In genomic region chrX:125422986-125423385, GRCh38 we compare ENCODE assay signal across 22 cellular contexts.
DNase-seq lines count a peak whose midpoint lies in the region; ATAC-seq, FAIRE-seq and TF ChIP-seq lines count a peak whose summit lies in the region.
"Had no signal": no experiment of that assay in that cellular context is flagged by ENCODE, and none has a peak within 500 bp of the region (broad histone marks: within the 10 kb centered on the region; RNA-seq: fewer than 3 reads in every experiment).

No MANE protein-coding gene starts in this region.

- H3K4me3 ChIP-seq in A549 (no peak overlapping the region), IMR-90 (ENCODE audit: insufficient read depth, low read depth, low read length) (no peak overlapping the region), kidney (ENCODE audit: low read length in 2 of 2) (no peak overlapping the region), aorta (ENCODE audit: low read length in 2 of 2) (no peak overlapping the region)
- H3K4me3 ChIP-seq: BLaER1 had no signal

- no peak overlapping the region for H2BK5ac ChIP-seq in IMR-90 (ENCODE audit: low read depth, low read length, poor library complexity, severe bottlenecking)

- no peaks in the 10 kb centered on the region for H3K27me3 ChIP-seq in IMR-90 (ENCODE audit: control insufficient read depth, insufficient read depth, low read length)
- H3K27me3 ChIP-seq in aorta (ENCODE audit: control insufficient read depth in 1 of 2, insufficient read depth in 2 of 2, low read length in 1 of 2) = no peaks in the 10 kb centered on the region
- H3K27me3 ChIP-seq: BE2C had no signal

- H3K56ac ChIP-seq in IMR-90 (ENCODE audit: extremely low read depth, insufficient read depth, low read length) = no peak overlapping the region

- no peak overlapping the region for H2AK5ac ChIP-seq in IMR-90 (ENCODE audit: low read depth, low read length)

- H3K79me1 ChIP-seq in IMR-90 (ENCODE audit: low read depth in 1 of 2, low read length in 2 of 2) = no peaks in the 10 kb centered on the region

- H3K4me2 ChIP-seq in A549 (no peak overlapping the region), IMR-90 (ENCODE audit: low read depth, low read length) (no peak overlapping the region)
- H3K4me2 ChIP-seq: BLaER1 had no signal

- no peak overlapping the region for H2BK20ac ChIP-seq in IMR-90 (ENCODE audit: low read depth, low read length)

- dilution Hi-C loops in IMR-90 (cut with HindIII; ENCODE audit: low sequenced_read_pairs, unreplicated experiment) = no loop called here

- TF ChIP-seq POLR2A in A549 (IDR thresholded peaks at IDR 0.05; ENCODE audit: low read length) = no peak
- no peak for TF ChIP-seq POLR2A in IMR-90 (IDR thresholded peaks at IDR 0.05; ENCODE audit: low read depth, low read length)

- H3K36me3 ChIP-seq in IMR-90 (ENCODE audit: control insufficient read depth, insufficient read depth, low read length) (no peaks in the 10 kb centered on the region), kidney (ENCODE audit: control insufficient read depth in 1 of 2, insufficient read depth in 2 of 2, low read length in 2 of 2) (no peaks in the 10 kb centered on the region), aorta (ENCODE audit: control insufficient read depth in 1 of 2, insufficient read depth in 2 of 2, low read length in 1 of 2) (no peaks in the 10 kb centered on the region)
- H3K36me3 ChIP-seq: BE2C, BLaER1 had no signal

- H2AFZ ChIP-seq in IMR-90 (replicated peaks; ENCODE audit: low read length, poor library complexity) = no peak overlapping the region

- intact Hi-C loops in IMR-90 (cut with micrococcal nuclease) (no loop called here), kidney (cut with DNase I) (no loop called here), aorta (cut with DNase I) (no loop called here)

- no peak overlapping the region for H3K27ac ChIP-seq in A549
- H3K27ac ChIP-seq in IMR-90 (ENCODE audit: insufficient read depth, low read length) = no peak overlapping the region
- no peak overlapping the region for H3K27ac ChIP-seq in kidney (ENCODE audit: low read depth in 2 of 2, low read length in 2 of 2)
- no peak overlapping the region for H3K27ac ChIP-seq in aorta (ENCODE audit: low read depth in 1 of 2, low read length in 2 of 2)
- H3K27ac ChIP-seq: BLaER1 had no signal

- no peak overlapping the region for H4K8ac ChIP-seq in IMR-90 (ENCODE audit: low read depth in 2 of 2, low read length in 2 of 2)

- no peak overlapping the region for H3K4ac ChIP-seq in IMR-90 (ENCODE audit: low read depth, low read length)

- no peak overlapping the region for H2BK120ac ChIP-seq in IMR-90 (ENCODE audit: low read depth, low read length)

- H4K91ac ChIP-seq in IMR-90 (ENCODE audit: insufficient read depth, low read depth, low read length) = no peak overlapping the region

- in situ Hi-C loops in IMR-90 (cut with MboI; ENCODE audit: low sequenced_read_pairs) (no loop called here), ACHN (cut with HindIII; ENCODE audit: low pct_ligation_motif_present, low pct_unique_long_range_greater_than_20kb, low sequenced_read_pairs) (no loop called here)

- no peak for TF ChIP-seq EP300 in A549 (IDR thresholded peaks at IDR 0.05)

- H2AK9ac ChIP-seq in IMR-90 (replicated peaks; ENCODE audit: low read depth, low read length, poor library complexity) = no peak overlapping the region

- no TSS peak for BruUV-seq in IMR-90 (replicated peaks; lab: Mats Ljungman, UMichigan)

- DNase-seq in A549 (ENCODE audit: low read depth in 1 of 2, low spot score in 1 of 2) (no peak), IMR-90 (no peak), kidney (no peak), aorta (no peak), ACHN (no peak)
- DNase-seq in stimulated activated CD4-positive, alpha-beta T cell treated with anti-CD3 and anti-CD28 coated beads, Interleukin-2, amount 100 ng/mL, for 48 hours = no peak
- DNase-seq: 8988T; BE2C; C1 segment of cervical spinal cord; Caco-2; Calu3; CD4-positive, alpha-beta memory T cell; CD4-positive, CD25-positive, alpha-beta regulatory T cell; CD8-positive, alpha-beta memory T cell; DMS79 treated with DMSO at 0.1 percent for 48 hours; GF-D8 had no signal

- no peak overlapping the region for H3K14ac ChIP-seq in IMR-90 (replicated peaks; ENCODE audit: low read depth, low read length)

- H3K9me3 ChIP-seq in A549 (no peaks in the 10 kb centered on the region), IMR-90 (ENCODE audit: control insufficient read depth, insufficient read depth, low read length) (no peaks in the 10 kb centered on the region), kidney (ENCODE audit: control insufficient read depth in 1 of 2, low read length in 2 of 2) (no peaks in the 10 kb centered on the region), aorta (ENCODE audit: control insufficient read depth, low read length) (no peaks in the 10 kb centered on the region)
- H3K9me3 ChIP-seq: BE2C, BLaER1, Caco-2 had no signal

- no peak overlapping the region for H3K23ac ChIP-seq in IMR-90 (ENCODE audit: low read depth, low read length)

- TF ChIP-seq CTCF in A549 (IDR thresholded peaks at IDR 0.05) (no peak), IMR-90 (conservative IDR thresholded peaks at IDR 0.05; ENCODE audit: low read depth, low read length) (no peak), kidney (IDR thresholded peaks at IDR 0.05; ENCODE audit: borderline replicate concordance, extremely low read depth, insufficient read depth) (no peak)

- H3K9me1 ChIP-seq in IMR-90 (ENCODE audit: insufficient read depth, low read length) = no peaks in the 10 kb centered on the region

- no peak overlapping the region for H3K9ac ChIP-seq in IMR-90 (ENCODE audit: low read depth, low read length)
- no peak overlapping the region for H3K9ac ChIP-seq in kidney (ENCODE audit: low read length in 2 of 2)
- H3K9ac ChIP-seq: BLaER1 had no signal

- WGBS in A549 (ENCODE audit: missing lambda C conversion rate) = 3% methylated on average over 3 of the region's 3 CpGs
- no CpG with 5 or more reads among the region's 3 CpGs for WGBS in IMR-90 (ENCODE audit: extremely low coverage in 2 of 2, insufficient read length in 1 of 2), 2 experiments
- WGBS in aorta, 2 donors = 70 to 80% methylated on average over 3 of the region's 3 CpGs

- no peak for ATAC-seq in A549
- no peak for ATAC-seq in IMR-90 (ENCODE audit: low read depth)
- ATAC-seq in aorta (ENCODE audit: low FRiP score) = no peak

- H4K20me1 ChIP-seq in IMR-90 (ENCODE audit: insufficient read depth, low read length) = no peaks in the 10 kb centered on the region
- H4K20me1 ChIP-seq: BLaER1 had no signal

- no peak overlapping the region for H3K18ac ChIP-seq in IMR-90 (ENCODE audit: low read depth, low read length)

- CTCF ChIA-PET in A549 (lab: Yijun Ruan, JAX) (no interaction called here), IMR-90 (lab: Yijun Ruan, JAX) (no interaction called here)

- POLR2A ChIA-PET in A549 (lab: Yijun Ruan, JAX) (no interaction called here), IMR-90 (lab: Charles Lee; ENCODE audit: unreplicated experiment) (no interaction called here)

- no peak overlapping the region for H2BK15ac ChIP-seq in IMR-90 (ENCODE audit: low read depth, low read length)

- no peaks in the 10 kb centered on the region for H3K4me1 ChIP-seq in A549
- no peaks in the 10 kb centered on the region for H3K4me1 ChIP-seq in IMR-90 (ENCODE audit: control insufficient read depth, insufficient read depth, low read length)
- no peaks in the 10 kb centered on the region for H3K4me1 ChIP-seq in kidney (ENCODE audit: control insufficient read depth in 1 of 2, insufficient read depth in 1 of 2, low read depth in 1 of 2, low read length in 2 of 2)
- H3K4me1 ChIP-seq in aorta (ENCODE audit: control insufficient read depth in 1 of 2, insufficient read depth in 2 of 2, low read length in 2 of 2) = no peaks in the 10 kb centered on the region
- H3K4me1 ChIP-seq: BE2C, BLaER1, Caco-2 had no signal

- no peak for TF ChIP-seq RAD21 in A549 (conservative IDR thresholded peaks at IDR 0.05 in 1 of 2, IDR thresholded peaks at IDR 0.05 in 1 of 2)
- TF ChIP-seq RAD21 in IMR-90 (IDR thresholded peaks at IDR 0.05; ENCODE audit: low read length) = no peak

- no peak overlapping the region for H4K5ac ChIP-seq in IMR-90 (ENCODE audit: low read depth, low read length)

- FAIRE-seq in A549 (lab: Jason Lieb, UNC) = peak; percentile 28
- peak; percentile 57 for FAIRE-seq in colon (lab: Jason Lieb, UNC)
- peak; percentile 8 for FAIRE-seq in kidney (lab: Jason Lieb, UNC)
- FAIRE-seq: A204.1, D721Med, G401.6, GM12891 had no signal

TF ChIP-seq in A549, 52 proteins besides CTCF, POLR2A, EP300 and RAD21:
- no peak for TF ChIP-seq RARB (CRISPR knock-in tag; IDR thresholded peaks at IDR 0.05)
- TF ChIP-seq POLR2AphosphoS2 (conservative IDR thresholded peaks at IDR 0.05; ENCODE audit: low read length) = no peak
- peak; percentile 34 for TF ChIP-seq MAFK (IDR thresholded peaks at IDR 0.05; ENCODE audit: partially characterized antibody)
- TF ChIP-seq NFE2L2 (conservative IDR thresholded peaks at IDR 0.05; ENCODE audit: low read length) = peak; percentile 36; the same call in 1 of the 2 replicates
- no peak for TF ChIP-seq ZNF302 (CRISPR knock-in tag; IDR thresholded peaks at IDR 0.05)
TF ChIP-seq in A549: peak in this region for 2.

TF ChIP-seq in IMR-90, 13 proteins besides CTCF, POLR2A, EP300 and RAD21:
- no peak for TF ChIP-seq CHD1 (IDR thresholded peaks at IDR 0.05; ENCODE audit: low read depth, low read length)
- TF ChIP-seq MAFK (IDR thresholded peaks at IDR 0.05; ENCODE audit: low read depth, low read length) = peak; percentile 26; the same call in 1 of the 2 replicates
- TF ChIP-seq NFE2L2 (IDR thresholded peaks at IDR 0.05; ENCODE audit: low read depth, low read length) = peak; percentile 74
- TF ChIP-seq FOS (IDR thresholded peaks at IDR 0.05; ENCODE audit: low read depth, low read length) = no peak
- no peak for TF ChIP-seq BHLHE40 (IDR thresholded peaks at IDR 0.05; ENCODE audit: low read depth, low read length)
